ENCODE assay signal across 8 cellular contexts in the genomic region with DNA sequence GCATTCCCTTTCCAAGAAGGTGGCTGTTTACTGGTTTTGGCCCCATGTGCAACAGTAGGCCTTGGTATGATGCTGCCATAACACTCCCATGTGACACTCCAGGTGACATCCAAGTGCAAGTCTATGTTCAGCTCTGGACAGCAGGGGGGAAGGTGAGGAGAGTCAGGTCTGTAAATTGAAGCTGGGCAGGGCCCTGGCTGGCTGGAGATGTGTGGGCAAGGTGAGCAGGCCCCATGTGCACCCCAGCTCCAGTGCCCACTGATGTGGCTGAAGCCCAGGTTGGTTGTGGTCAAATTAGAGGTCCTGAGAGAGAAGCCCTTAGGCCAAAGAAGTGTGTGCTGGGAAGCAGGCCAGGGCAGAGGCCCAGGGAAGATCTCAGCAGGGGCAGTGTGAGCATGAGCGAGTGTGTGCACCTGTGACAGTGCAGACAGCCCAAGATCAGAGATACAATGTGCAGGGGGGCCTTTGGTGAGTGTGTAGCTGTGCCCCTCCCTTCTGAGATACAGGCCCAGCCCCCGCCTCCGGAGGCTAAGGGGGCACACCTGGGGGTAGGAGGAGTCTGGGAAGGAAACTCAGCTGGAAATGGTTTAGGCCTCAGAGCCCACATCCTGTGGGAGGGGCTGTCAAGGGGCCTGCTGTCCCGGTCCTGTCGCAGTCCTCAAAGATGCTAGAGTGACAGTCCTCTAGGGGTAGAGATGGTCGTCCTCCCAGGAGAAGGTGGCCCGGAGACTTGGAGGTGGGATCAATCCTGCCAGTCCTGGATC. TPM values are rescaled to one million over a fixed set of nuclear protein-coding genes. Genes with fewer than 3 reads are reported as not detected.
DNase-seq lines count a peak whose midpoint lies in the region; ATAC-seq and TF ChIP-seq lines count a peak whose summit lies in the region.

No MANE protein-coding gene starts in this region.

- H2AFZ ChIP-seq in DND-41 (ENCODE audit: low read depth, low read length) = peak overlapping the region; percentile 43

- H3K27ac ChIP-seq in DND-41 (ENCODE audit: low read length) (peak overlapping the region; percentile 79), WERI-Rb-1 (no peak overlapping the region), uterus (no peak overlapping the region)

- H3K4me3 ChIP-seq in DND-41 (ENCODE audit: low read depth in 1 of 2, low read length in 2 of 2) = peak overlapping the region in 1 of 2 experiments; percentile 48; a peak in 2 of 4 replicates
- no peak overlapping the region for H3K4me3 ChIP-seq in WERI-Rb-1 (ENCODE audit: low read depth, low read length)
- no peak overlapping the region for H3K4me3 ChIP-seq in uterus

- peak; percentile 97 for DNase-seq in DND-41
- DNase-seq in NOMO-1 treated with dmso at 0.1 percent for 144 hours (lab: John Stamatoyannopoulos, UW; ENCODE audit: unreplicated experiment) = peak; percentile 53
- DNase-seq in activated gamma-delta T cell (lab: John Stamatoyannopoulos, UW) = peak; percentile 37
- peak; percentile 77 for DNase-seq in naive B cell
- DNase-seq in WERI-Rb-1 = no peak
- no peak for DNase-seq in uterus

- TF ChIP-seq POLR2A in uterus (IDR thresholded peaks at IDR 0.05) = no peak

- H3K9me3 Mint-ChIP-seq in naive B cell = no peaks in the 10 kb centered on the region

- no peaks in the 10 kb centered on the region for H3K9me3 ChIP-seq in DND-41 (ENCODE audit: insufficient read depth, low read length, severe bottlenecking)
- no peaks in the 10 kb centered on the region for H3K9me3 ChIP-seq in WERI-Rb-1 (ENCODE audit: severe bottlenecking)
- no peaks in the 10 kb centered on the region for H3K9me3 ChIP-seq in uterus

- H3K27me3 ChIP-seq in DND-41 (ENCODE audit: insufficient read depth, low read length, poor library complexity) (no peaks in the 10 kb centered on the region), WERI-Rb-1 (ENCODE audit: insufficient read depth, low read depth, severe bottlenecking) (no peaks in the 10 kb centered on the region), uterus (no peaks in the 10 kb centered on the region)

- peak; percentile 86 for ATAC-seq in DND-41 (ENCODE audit: insufficient read depth, low read depth)
- ATAC-seq in GM21515 (IDR thresholded peaks at IDR 0.05; ENCODE audit: unreplicated experiment) = peak; percentile 48
- ATAC-seq in naive B cell (ENCODE audit: low read depth in 2 of 2) = peak; percentile 36 to 44
- ATAC-seq in SK-N-SH treated with all-trans-retinoic acid at 6 μM for 48 hours = no peak

- H3K4me2 ChIP-seq in DND-41 (ENCODE audit: insufficient read depth, low read length) = peak overlapping the region; percentile 63

- peaks cover 12% of the 10 kb centered on the region for H3K79me2 ChIP-seq in DND-41 (ENCODE audit: insufficient read depth, low read length)

- H3K4me1 Mint-ChIP-seq in naive B cell = peaks cover 75 to 90% (median 77%) of the 10 kb centered on the region in 3 donors

- peak overlapping the region; percentile 59 for H3K9ac ChIP-seq in DND-41 (ENCODE audit: low read depth, low read length)

- H3K4me1 ChIP-seq in DND-41 (ENCODE audit: insufficient read depth, low read length) (peaks cover 48% of the 10 kb centered on the region), uterus (no peaks in the 10 kb centered on the region)

- H3K27ac Mint-ChIP-seq in naive B cell = peak overlapping the region; percentile 61 to 99 (median 96)

- peaks cover 9 to 12% of the 10 kb centered on the region in 2 donors for H3K36me3 Mint-ChIP-seq in naive B cell

- H3K36me3 ChIP-seq in DND-41 (ENCODE audit: insufficient read depth, low read length) (peaks cover 42% of the 10 kb centered on the region), WERI-Rb-1 (peaks cover 63% of the 10 kb centered on the region), uterus (no peaks in the 10 kb centered on the region)

- H3K27me3 Mint-ChIP-seq in naive B cell = no peaks in the 10 kb centered on the region

- peak overlapping the region; percentile 61 to 92 (median 87) for H3K4me3 Mint-ChIP-seq in naive B cell

- H4K20me1 ChIP-seq in DND-41 (ENCODE audit: insufficient read depth, low read length) = peaks cover 5% of the 10 kb centered on the region

- intact Hi-C loops in uterus (cut with DNase I; ENCODE audit: low total_unique reads) = no loop called here

- TF ChIP-seq CTCF in DND-41 (IDR thresholded peaks at IDR 0.05; ENCODE audit: borderline replicate concordance, extremely low read depth, low read length, poor library complexity, severe bottlenecking) = peak; percentile 7
- no peak for TF ChIP-seq CTCF in WERI-Rb-1 (IDR thresholded peaks at IDR 0.05; ENCODE audit: low read depth, low read length)
- no peak for TF ChIP-seq CTCF in uterus (IDR thresholded peaks at IDR 0.05)

TF ChIP-seq in SK-N-SH treated with all-trans-retinoic acid at 6 μM for 48 hours, 23 proteins besides CTCF, POLR2A, EP300 and RAD21:
- TF ChIP-seq SNAI2 (CRISPR knock-in tag; IDR thresholded peaks at IDR 0.05) = no peak
- TF ChIP-seq, protein P1, sequence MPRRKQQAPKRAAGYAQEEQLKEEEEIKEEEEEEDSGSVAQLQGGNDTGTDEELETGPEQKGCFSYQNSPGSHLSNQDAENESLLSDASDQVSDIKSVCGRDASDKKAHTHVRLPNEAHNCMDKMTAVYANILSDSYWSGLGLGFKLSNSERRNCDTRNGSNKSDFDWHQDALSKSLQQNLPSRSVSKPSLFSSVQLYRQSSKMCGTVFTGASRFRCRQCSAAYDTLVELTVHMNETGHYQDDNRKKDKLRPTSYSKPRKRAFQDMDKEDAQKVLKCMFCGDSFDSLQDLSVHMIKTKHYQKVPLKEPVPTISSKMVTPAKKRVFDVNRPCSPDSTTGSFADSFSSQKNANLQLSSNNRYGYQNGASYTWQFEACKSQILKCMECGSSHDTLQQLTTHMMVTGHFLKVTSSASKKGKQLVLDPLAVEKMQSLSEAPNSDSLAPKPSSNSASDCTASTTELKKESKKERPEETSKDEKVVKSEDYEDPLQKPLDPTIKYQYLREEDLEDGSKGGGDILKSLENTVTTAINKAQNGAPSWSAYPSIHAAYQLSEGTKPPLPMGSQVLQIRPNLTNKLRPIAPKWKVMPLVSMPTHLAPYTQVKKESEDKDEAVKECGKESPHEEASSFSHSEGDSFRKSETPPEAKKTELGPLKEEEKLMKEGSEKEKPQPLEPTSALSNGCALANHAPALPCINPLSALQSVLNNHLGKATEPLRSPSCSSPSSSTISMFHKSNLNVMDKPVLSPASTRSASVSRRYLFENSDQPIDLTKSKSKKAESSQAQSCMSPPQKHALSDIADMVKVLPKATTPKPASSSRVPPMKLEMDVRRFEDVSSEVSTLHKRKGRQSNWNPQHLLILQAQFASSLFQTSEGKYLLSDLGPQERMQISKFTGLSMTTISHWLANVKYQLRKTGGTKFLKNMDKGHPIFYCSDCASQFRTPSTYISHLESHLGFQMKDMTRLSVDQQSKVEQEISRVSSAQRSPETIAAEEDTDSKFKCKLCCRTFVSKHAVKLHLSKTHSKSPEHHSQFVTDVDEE (CRISPR knock-in tag; IDR thresholded peaks at IDR 0.05) = no peak
- TF ChIP-seq, protein P2, sequence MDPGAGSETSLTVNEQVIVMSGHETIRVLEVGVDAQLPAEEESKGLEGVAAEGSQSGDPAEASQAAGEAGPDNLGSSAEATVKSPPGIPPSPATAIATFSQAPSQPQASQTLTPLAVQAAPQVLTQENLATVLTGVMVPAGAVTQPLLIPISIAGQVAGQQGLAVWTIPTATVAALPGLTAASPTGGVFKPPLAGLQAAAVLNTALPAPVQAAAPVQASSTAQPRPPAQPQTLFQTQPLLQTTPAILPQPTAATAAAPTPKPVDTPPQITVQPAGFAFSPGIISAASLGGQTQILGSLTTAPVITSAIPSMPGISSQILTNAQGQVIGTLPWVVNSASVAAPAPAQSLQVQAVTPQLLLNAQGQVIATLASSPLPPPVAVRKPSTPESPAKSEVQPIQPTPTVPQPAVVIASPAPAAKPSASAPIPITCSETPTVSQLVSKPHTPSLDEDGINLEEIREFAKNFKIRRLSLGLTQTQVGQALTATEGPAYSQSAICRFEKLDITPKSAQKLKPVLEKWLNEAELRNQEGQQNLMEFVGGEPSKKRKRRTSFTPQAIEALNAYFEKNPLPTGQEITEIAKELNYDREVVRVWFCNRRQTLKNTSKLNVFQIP (CRISPR knock-in tag; IDR thresholded peaks at IDR 0.05; ENCODE audit: borderline replicate concordance, low read depth) = no peak
- no peak for TF ChIP-seq ZNF8 (CRISPR knock-in tag; IDR thresholded peaks at IDR 0.05)
- TF ChIP-seq ISL1 (CRISPR knock-in tag; IDR thresholded peaks at IDR 0.05) = no peak
TF ChIP-seq in SK-N-SH treated with all-trans-retinoic acid at 6 μM for 48 hours: peak in this region for 0.

RNA-seq across cellular contexts. Expression of a gene that starts 18.6 kb away (rescaled TPM):
- polyA plus RNA-seq in naive B cell (ENCODE audit: low read depth in 6 of 6) = 100 to 1,000 TPM; 127 to 150 (median 140) TPM
- 100 to 1,000 TPM in 1 of 4 donors, 10 to 100 TPM in 2, 1 to 10 TPM in 1; 8.2 to 127 (median 23.0) TPM for total RNA-seq in uterus

RNA-seq across cellular contexts. Expression of a gene that starts 21.3 kb away (rescaled TPM):
- 1 to 10 TPM in 5 of 6 donors, not detected in 1; 4.0 to 8.6 (median 5.1) TPM for polyA plus RNA-seq in naive B cell (ENCODE audit: low read depth in 6 of 6)
- total RNA-seq in uterus = 10 to 100 TPM in 2 of 4 donors, 1 to 10 TPM in 2; 1.0 to 20.6 (median 8.4) TPM

RNA-seq across cellular contexts. Expression of a gene that starts 43.5 kb away (rescaled TPM):
- polyA plus RNA-seq in naive B cell (ENCODE audit: low read depth in 6 of 6) = 10 to 100 TPM; 11.7 to 30.9 (median 18.3) TPM
- 10 to 100 TPM in 3 of 4 donors, 1 to 10 TPM in 1; 3.5 to 44.3 (median 34.4) TPM for total RNA-seq in uterus

RNA-seq across cellular contexts. Expression of a gene that starts 56.1 kb away (rescaled TPM):
- 1 to 10 TPM in 5 of 6 donors, under 1 TPM in 1; 0.68 to 8.2 (median 3.8) TPM for polyA plus RNA-seq in naive B cell (ENCODE audit: low read depth in 6 of 6)
- 100 to 1,000 TPM in 1 of 4 donors, 10 to 100 TPM in 3; 14.1 to 141 (median 42.9) TPM for total RNA-seq in uterus

Comparison
In these comparisons a context has a peak if more than half of its experiments do, and no peak if none do; other contexts are left out.
1. DNase-seq: peak in DND-41 (single experiment), NOMO-1 treated with dmso at 0.1 percent for 144 hours (single experiment), activated gamma-delta T cell (single experiment) and naive B cell (single experiment); none in WERI-Rb-1 (single experiment) and uterus (0 of 2).